ENCODE assay signal across 2 cellular contexts in the genomic region with DNA sequence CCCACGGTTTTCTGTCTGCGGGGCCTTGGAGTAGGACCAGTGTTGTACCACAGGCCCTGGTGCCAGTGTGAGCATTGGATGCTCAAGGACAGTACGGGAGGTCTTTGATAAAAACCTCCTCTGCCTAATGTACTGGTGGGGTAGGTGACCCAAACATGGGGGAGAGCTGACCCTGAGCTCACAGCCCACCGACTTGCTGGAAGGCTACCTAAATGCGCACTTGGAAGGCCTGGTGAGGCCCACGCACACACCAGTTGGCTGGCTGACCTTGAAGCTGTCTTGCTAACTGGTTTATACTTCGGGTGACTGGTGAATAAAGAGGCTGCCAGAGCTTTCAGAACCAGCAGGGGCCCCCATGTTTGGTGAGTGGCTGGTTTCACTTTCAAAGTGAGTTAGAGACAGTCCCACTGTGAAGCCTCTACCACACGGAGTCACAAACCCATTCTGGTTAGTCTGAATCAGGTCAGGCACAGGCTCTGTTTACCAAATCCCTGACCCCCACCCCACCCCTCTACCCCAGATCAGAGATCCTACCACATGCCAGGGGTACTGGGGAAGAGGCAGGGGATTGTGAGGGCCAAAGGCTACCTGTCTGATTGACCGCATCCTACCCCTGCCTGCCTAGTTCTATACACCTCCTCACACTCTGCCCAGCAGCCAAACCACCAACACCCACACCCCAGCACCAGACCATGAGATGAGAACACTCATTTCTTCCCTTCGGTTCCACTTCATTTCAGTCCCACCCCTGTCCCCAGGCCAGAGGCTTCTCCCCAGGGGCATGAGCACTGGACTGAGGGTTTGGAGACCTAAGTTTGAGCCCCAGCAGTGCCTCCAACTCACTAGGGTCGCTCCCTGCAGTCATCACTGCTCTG.
TF ChIP-seq lines count a peak whose summit lies in the region.

No MANE protein-coding gene starts in this region.

TF ChIP-seq in HepG2, 621 proteins besides CTCF, POLR2A, EP300 and RAD21:
- no peak for TF ChIP-seq ETV5 (CRISPR knock-in tag; IDR thresholded peaks at IDR 0.05; ENCODE audit: borderline replicate concordance)
- TF ChIP-seq SOX5 (CRISPR knock-in tag; IDR thresholded peaks at IDR 0.05; ENCODE audit: borderline replicate concordance): no peak
- TF ChIP-seq, protein P1, sequence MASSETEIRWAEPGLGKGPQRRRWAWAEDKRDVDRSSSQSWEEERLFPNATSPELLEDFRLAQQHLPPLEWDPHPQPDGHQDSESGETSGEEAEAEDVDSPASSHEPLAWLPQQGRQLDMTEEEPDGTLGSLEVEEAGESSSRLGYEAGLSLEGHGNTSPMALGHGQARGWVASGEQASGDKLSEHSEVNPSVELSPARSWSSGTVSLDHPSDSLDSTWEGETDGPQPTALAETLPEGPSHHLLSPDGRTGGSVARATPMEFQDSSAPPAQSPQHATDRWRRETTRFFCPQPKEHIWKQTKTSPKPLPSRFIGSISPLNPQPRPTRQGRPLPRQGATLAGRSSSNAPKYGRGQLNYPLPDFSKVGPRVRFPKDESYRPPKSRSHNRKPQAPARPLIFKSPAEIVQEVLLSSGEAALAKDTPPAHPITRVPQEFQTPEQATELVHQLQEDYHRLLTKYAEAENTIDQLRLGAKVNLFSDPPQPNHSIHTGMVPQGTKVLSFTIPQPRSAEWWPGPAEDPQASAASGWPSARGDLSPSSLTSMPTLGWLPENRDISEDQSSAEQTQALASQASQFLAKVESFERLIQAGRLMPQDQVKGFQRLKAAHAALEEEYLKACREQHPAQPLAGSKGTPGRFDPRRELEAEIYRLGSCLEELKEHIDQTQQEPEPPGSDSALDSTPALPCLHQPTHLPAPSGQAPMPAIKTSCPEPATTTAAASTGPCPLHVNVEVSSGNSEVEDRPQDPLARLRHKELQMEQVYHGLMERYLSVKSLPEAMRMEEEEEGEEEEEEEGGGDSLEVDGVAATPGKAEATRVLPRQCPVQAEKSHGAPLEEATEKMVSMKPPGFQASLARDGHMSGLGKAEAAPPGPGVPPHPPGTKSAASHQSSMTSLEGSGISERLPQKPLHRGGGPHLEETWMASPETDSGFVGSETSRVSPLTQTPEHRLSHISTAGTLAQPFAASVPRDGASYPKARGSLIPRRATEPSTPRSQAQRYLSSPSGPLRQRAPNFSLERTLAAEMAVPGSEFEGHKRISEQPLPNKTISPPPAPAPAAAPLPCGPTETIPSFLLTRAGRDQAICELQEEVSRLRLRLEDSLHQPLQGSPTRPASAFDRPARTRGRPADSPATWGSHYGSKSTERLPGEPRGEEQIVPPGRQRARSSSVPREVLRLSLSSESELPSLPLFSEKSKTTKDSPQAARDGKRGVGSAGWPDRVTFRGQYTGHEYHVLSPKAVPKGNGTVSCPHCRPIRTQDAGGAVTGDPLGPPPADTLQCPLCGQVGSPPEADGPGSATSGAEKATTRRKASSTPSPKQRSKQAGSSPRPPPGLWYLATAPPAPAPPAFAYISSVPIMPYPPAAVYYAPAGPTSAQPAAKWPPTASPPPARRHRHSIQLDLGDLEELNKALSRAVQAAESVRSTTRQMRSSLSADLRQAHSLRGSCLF (CRISPR knock-in tag; IDR thresholded peaks at IDR 0.05; ENCODE audit: borderline replicate concordance): no peak
- TF ChIP-seq EED (CRISPR knock-in tag; IDR thresholded peaks at IDR 0.05): no peak
- TF ChIP-seq KAT2B (IDR thresholded peaks at IDR 0.05; ENCODE audit: borderline replicate concordance, low read depth, low read length): no peak
- TF ChIP-seq, protein P2, sequence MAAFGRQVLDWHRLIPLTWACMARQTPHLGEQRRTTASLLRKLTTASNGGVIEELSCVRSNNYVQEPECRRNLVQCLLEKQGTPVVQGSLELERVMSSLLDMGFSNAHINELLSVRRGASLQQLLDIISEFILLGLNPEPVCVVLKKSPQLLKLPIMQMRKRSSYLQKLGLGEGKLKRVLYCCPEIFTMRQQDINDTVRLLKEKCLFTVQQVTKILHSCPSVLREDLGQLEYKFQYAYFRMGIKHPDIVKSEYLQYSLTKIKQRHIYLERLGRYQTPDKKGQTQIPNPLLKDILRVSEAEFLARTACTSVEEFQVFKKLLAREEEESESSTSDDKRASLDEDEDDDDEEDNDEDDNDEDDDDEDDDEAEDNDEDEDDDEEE (CRISPR knock-in tag; IDR thresholded peaks at IDR 0.05): no peak
- TF ChIP-seq, protein P3, sequence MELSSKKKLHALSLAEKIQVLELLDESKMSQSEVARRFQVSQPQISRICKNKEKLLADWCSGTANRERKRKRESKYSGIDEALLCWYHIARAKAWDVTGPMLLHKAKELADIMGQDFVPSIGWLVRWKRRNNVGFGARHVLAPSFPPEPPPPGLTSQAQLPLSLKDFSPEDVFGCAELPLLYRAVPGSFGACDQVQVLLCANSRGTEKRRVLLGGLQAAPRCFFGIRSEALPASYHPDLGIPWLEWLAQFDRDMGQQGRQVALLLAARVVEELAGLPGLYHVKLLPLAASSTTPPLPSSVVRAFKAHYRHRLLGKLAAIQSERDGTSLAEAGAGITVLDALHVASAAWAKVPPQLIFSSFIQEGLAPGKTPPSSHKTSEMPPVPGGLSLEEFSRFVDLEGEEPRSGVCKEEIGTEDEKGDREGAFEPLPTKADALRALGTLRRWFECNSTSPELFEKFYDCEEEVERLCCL (CRISPR knock-in tag; IDR thresholded peaks at IDR 0.05; ENCODE audit: borderline replicate concordance): no peak
- TF ChIP-seq ONECUT2 (CRISPR knock-in tag; IDR thresholded peaks at IDR 0.05): no peak
- TF ChIP-seq, protein P4, sequence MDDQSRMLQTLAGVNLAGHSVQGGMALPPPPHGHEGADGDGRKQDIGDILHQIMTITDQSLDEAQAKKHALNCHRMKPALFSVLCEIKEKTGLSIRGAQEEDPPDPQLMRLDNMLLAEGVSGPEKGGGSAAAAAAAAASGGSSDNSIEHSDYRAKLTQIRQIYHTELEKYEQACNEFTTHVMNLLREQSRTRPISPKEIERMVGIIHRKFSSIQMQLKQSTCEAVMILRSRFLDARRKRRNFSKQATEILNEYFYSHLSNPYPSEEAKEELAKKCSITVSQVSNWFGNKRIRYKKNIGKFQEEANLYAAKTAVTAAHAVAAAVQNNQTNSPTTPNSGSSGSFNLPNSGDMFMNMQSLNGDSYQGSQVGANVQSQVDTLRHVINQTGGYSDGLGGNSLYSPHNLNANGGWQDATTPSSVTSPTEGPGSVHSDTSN (CRISPR knock-in tag; IDR thresholded peaks at IDR 0.05; ENCODE audit: borderline replicate concordance): no peak
- TF ChIP-seq ZSCAN30 (CRISPR knock-in tag; IDR thresholded peaks at IDR 0.05): no peak
- TF ChIP-seq ZNF24 (IDR thresholded peaks at IDR 0.05): no peak

TF ChIP-seq in IMR-90, 13 proteins besides CTCF, POLR2A, EP300 and RAD21:
- TF ChIP-seq SMC3 (IDR thresholded peaks at IDR 0.05; ENCODE audit: low read depth, low read length) (no peak), CHD1 (IDR thresholded peaks at IDR 0.05; ENCODE audit: low read depth, low read length) (no peak), MXI1 (IDR thresholded peaks at IDR 0.05; ENCODE audit: borderline replicate concordance, low read depth, low read length) (no peak)
